29 cellular contexts compared by ENCODE assay signal in genomic region chr1:218367118-218367517, GRCh38. TPM values are rescaled to one million over a fixed set of nuclear protein-coding genes. Genes with fewer than 3 reads are reported as not detected.
A peak's percentile ranks its signal among the peaks of the same experiment; 100 is the strongest.
DNase-seq lines count a peak whose midpoint lies in the region; ATAC-seq and TF ChIP-seq lines count a peak whose summit lies in the region.
"Had no signal": no experiment of that assay in that cellular context is flagged by ENCODE, and none has a peak within 500 bp of the region (broad histone marks: within the 10 kb centered on the region; RNA-seq: fewer than 3 reads in every experiment).

No MANE protein-coding gene starts in this region.

- POLR2A ChIA-PET in Panc1 (lab: Charles Lee), result interaction anchor here (0.6 kb wide), 2 partner anchors 1651 to 1890 kb away, joined by 4 to 6 read pairs; no protein-coding TSS in a partner anchor

- no peaks in the 10 kb centered on the region for H3K27me3 Mint-ChIP-seq in mesothelial cell of epicardium (ENCODE audit: low read depth)
- H3K27me3 Mint-ChIP-seq: activated B cell treated with CpG ODN at 0.5 μM for 24 hours, B cell, naive B cell had no signal

- peak overlapping the region; percentile 13 for H3K4me2 ChIP-seq in hepatocyte
- H3K4me2 ChIP-seq: SK-N-SH had no signal

- no TSS peak for BruUV-seq in Panc1 (replicated peaks; lab: Mats Ljungman, UMichigan)

- in situ Hi-C loops in ACHN (cut with HindIII; ENCODE audit: low pct_ligation_motif_present, low pct_unique_long_range_greater_than_20kb, low sequenced_read_pairs), result no loop called here
- in situ Hi-C loops in Panc1 (cut with HindIII; ENCODE audit: low pct_unique_long_range_greater_than_20kb, low sequenced_read_pairs), result no loop called here

- H3K4me3 ChIP-seq in Panc1 (ENCODE audit: low read depth in 2 of 2, low read length in 2 of 2), result no peak overlapping the region
- H3K4me3 ChIP-seq in hepatocyte, result no peak overlapping the region
- H3K4me3 ChIP-seq: dorsolateral prefrontal cortex, GM23248, prostate gland, tibial nerve had no signal

- no peaks in the 10 kb centered on the region for H3K9me2 ChIP-seq in hepatocyte (replicated peaks; ENCODE audit: insufficient read depth)
- H3K9me2 ChIP-seq: SK-N-SH had no signal

- H4K20me1 ChIP-seq in hepatocyte (ENCODE audit: insufficient read depth, poor library complexity, severe bottlenecking), result no peaks in the 10 kb centered on the region

- H3K4me1 ChIP-seq in Panc1 (ENCODE audit: control insufficient read depth, insufficient read depth, low read length), result peaks cover 91% of the 10 kb centered on the region
- peaks cover 13% of the 10 kb centered on the region for H3K4me1 ChIP-seq in hepatocyte (ENCODE audit: insufficient read depth)
- H3K4me1 ChIP-seq: prostate gland had no signal

- no peaks in the 10 kb centered on the region for H3K9me3 Mint-ChIP-seq in mesothelial cell of epicardium
- H3K9me3 Mint-ChIP-seq: activated B cell treated with CpG ODN at 0.5 μM for 24 hours; activated CD4-positive, alpha-beta T cell treated with anti-CD3 and anti-CD28 coated beads, Interleukin-2, amount 10 ng/mL, durations not matched to agents 7 days and 5 days; activated naive CD8-positive, alpha-beta T cell treated with anti-CD3 and anti-CD28 coated beads, Interleukin-2, amount 50 U/mL, for 24 hours; CD8-positive, alpha-beta memory T cell; naive B cell had no signal

- no peaks in the 10 kb centered on the region for H3K27me3 ChIP-seq in Panc1 (ENCODE audit: control insufficient read depth, insufficient read depth, low read length)
- H3K27me3 ChIP-seq in hepatocyte, result no peaks in the 10 kb centered on the region
- H3K27me3 ChIP-seq: dorsolateral prefrontal cortex, tibial nerve had no signal

- CTCF ChIA-PET in Panc1 (lab: Charles Lee), result interaction anchor here (0.6 to 0.8 kb wide), 2 partner anchors 13 to 1615 kb away, joined by 3 to 4 read pairs; no protein-coding TSS in a partner anchor

- H3K4me1 Mint-ChIP-seq in mesothelial cell of epicardium, result peaks cover 35% of the 10 kb centered on the region
- H3K4me1 Mint-ChIP-seq: activated B cell treated with CpG ODN at 0.5 μM for 24 hours; activated CD4-positive, alpha-beta T cell treated with anti-CD3 and anti-CD28 coated beads, Interleukin-2, amount 10 ng/mL, durations not matched to agents 7 days and 5 days; B cell; CD8-positive, alpha-beta memory T cell had no signal

- peak; percentile 95 for DNase-seq in ACHN
- DNase-seq in Panc1 (ENCODE audit: low read depth, low spot score), result no peak
- no peak for DNase-seq in hepatocyte (ENCODE audit: low spot score)
- no peak for DNase-seq in mesothelial cell of epicardium (ENCODE audit: low spot score in 2 of 2, unreplicated experiment in 2 of 2)
- DNase-seq in HUDEP-2 (lab: John Stamatoyannopoulos, UW; ENCODE audit: unreplicated experiment in 76 of 76), result no peak
- no peak for DNase-seq in activated T-cell treated with anti-CD3 and anti-CD28 coated beads for 4 hours
- DNase-seq: activated B cell treated with CpG ODN at 0.5 μM for 24 hours; activated CD4-positive, alpha-beta T cell treated with anti-CD3 and anti-CD28 coated beads, Interleukin-2, amount 10 ng/mL, durations not matched to agents 7 days and 5 days; activated gamma-delta T cell treated with Interleukin-2 at 50 U/mL for 16 hours; activated naive CD8-positive, alpha-beta T cell treated with anti-CD3 and anti-CD28 coated beads, Interleukin-2, amount 50 U/mL, for 24 hours; activated T-cell treated with anti-CD3 and anti-CD28 coated beads, Interleukin-2, amount 50 U/mL, for 48 hours; CD8-positive, alpha-beta memory T cell; dorsolateral prefrontal cortex; foreskin melanocyte; GM23248; KBM-7; left ventricle myocardium superior; midbrain; naive B cell; NCI-H187; NCI-H82; SK-N-SH; stimulated activated CD4-positive, alpha-beta T cell treated with anti-CD3 and anti-CD28 coated beads, Interleukin-4, amount 100 ng/mL, for 24 hours had no signal

- H3K79me2 ChIP-seq in hepatocyte, result peaks cover 37% of the 10 kb centered on the region

- H3K4me3 Mint-ChIP-seq in mesothelial cell of epicardium, result no peak overlapping the region
- H3K4me3 Mint-ChIP-seq: activated B cell treated with CpG ODN at 0.5 μM for 24 hours; activated CD4-positive, alpha-beta T cell treated with anti-CD3 and anti-CD28 coated beads, Interleukin-2, amount 10 ng/mL, durations not matched to agents 7 days and 5 days; activated naive CD8-positive, alpha-beta T cell treated with anti-CD3 and anti-CD28 coated beads, Interleukin-2, amount 50 U/mL, for 24 hours; B cell; CD8-positive, alpha-beta memory T cell; naive B cell had no signal

- intact Hi-C loops in Panc1 (cut with micrococcal nuclease; ENCODE audit: unreplicated experiment), result no loop called here

- peak overlapping the region; percentile 100 for H3K27ac ChIP-seq in Panc1 (ENCODE audit: low read length)
- no peak overlapping the region for H3K27ac ChIP-seq in hepatocyte
- H3K27ac ChIP-seq: dorsolateral prefrontal cortex, GM23248, prostate gland, RWPE1, tibial nerve had no signal

- peak overlapping the region; percentile 12 for H3K27ac Mint-ChIP-seq in mesothelial cell of epicardium
- H3K27ac Mint-ChIP-seq: activated B cell treated with CpG ODN at 0.5 μM for 24 hours; activated CD4-positive, alpha-beta T cell treated with anti-CD3 and anti-CD28 coated beads, Interleukin-2, amount 10 ng/mL, durations not matched to agents 7 days and 5 days; activated naive CD8-positive, alpha-beta T cell treated with anti-CD3 and anti-CD28 coated beads, Interleukin-2, amount 50 U/mL, for 24 hours; B cell; CD8-positive, alpha-beta memory T cell had no signal

- 43% methylated on average over 4 of the region's 4 CpGs for WGBS in hepatocyte (ENCODE audit: low lambda C conversion rate, missing lambda C conversion rate)

- H3K9me3 ChIP-seq in Panc1 (ENCODE audit: control insufficient read depth, insufficient read depth, low read depth, low read length), result no peaks in the 10 kb centered on the region
- no peaks in the 10 kb centered on the region for H3K9me3 ChIP-seq in hepatocyte (ENCODE audit: low read depth)
- H3K9me3 ChIP-seq: prostate gland, SK-N-SH, tibial nerve had no signal

- peak; percentile 66 for ATAC-seq in Panc1
- ATAC-seq in GM21515 (IDR thresholded peaks at IDR 0.05; ENCODE audit: unreplicated experiment), result no peak
- no peak for ATAC-seq in HG02970 (IDR thresholded peaks at IDR 0.05; ENCODE audit: low FRiP score, unreplicated experiment)
- ATAC-seq: activated naive CD8-positive, alpha-beta T cell treated with anti-CD3 and anti-CD28 coated beads, Interleukin-2, amount 50 U/mL, for 24 hours; left ventricle myocardium superior had no signal

- TF ChIP-seq CTCF in Panc1 (IDR thresholded peaks at IDR 0.05), result no peak
- TF ChIP-seq CTCF in hepatocyte (IDR thresholded peaks at IDR 0.05; ENCODE audit: poor library complexity), result no peak
- TF ChIP-seq CTCF in mesothelial cell of epicardium (IDR thresholded peaks at IDR 0.05; ENCODE audit: unreplicated experiment), result no peak

- H3K36me3 ChIP-seq in Panc1 (ENCODE audit: control insufficient read depth, insufficient read depth, low read length) (peaks cover 2% of the 10 kb centered on the region; the same call in 1 of the 2 replicates), hepatocyte (replicated peaks; ENCODE audit: insufficient read depth, low read depth) (no peaks in the 10 kb centered on the region)
- H3K36me3 ChIP-seq: prostate gland, tibial nerve had no signal

- peaks cover 9% of the 10 kb centered on the region for H3K36me3 Mint-ChIP-seq in mesothelial cell of epicardium

- H2AFZ ChIP-seq in hepatocyte, result no peak overlapping the region
- H2AFZ ChIP-seq: GM23248 had no signal

RNA-seq across cellular contexts. Expression of gene TGFB2, which starts 22.0 kb away (rescaled TPM):
- total RNA-seq in Panc1 (2021; ENCODE audit: unreplicated experiment) (58.9 TPM), hepatocyte (15.0 and 17.1 TPM in 2 replicates), mesothelial cell of epicardium (45.3 to 51.0 TPM (median 50.6 TPM) in 3 replicates)
- 26.8 TPM for polyA plus RNA-seq in Panc1 (2012; ENCODE audit: insufficient read length)
- polyA plus RNA-seq in hepatocyte, result 6.7 and 13.6 TPM in 2 replicates
- total RNA-seq: activated CD4-positive, alpha-beta T cell treated with anti-CD3 and anti-CD28 coated beads, Interleukin-2, amount 10 ng/mL, durations not matched to agents 7 days and 5 days; CD8-positive, alpha-beta memory T cell had no signal
- polyA plus RNA-seq: CD8-positive, alpha-beta memory T cell had no signal
